ENCODE assay signal across 15 cellular contexts in genomic region chr10:98257198-98257597, GRCh38. TPM values are rescaled to one million over a fixed set of nuclear protein-coding genes. Genes with fewer than 3 reads are reported as not detected.
A peak's percentile ranks its signal among the peaks of the same experiment; 100 is the strongest.
DNase-seq lines count a peak whose midpoint lies in the region; ATAC-seq and TF ChIP-seq lines count a peak whose summit lies in the region.
"Had no signal": no experiment of that assay in that cellular context is flagged by ENCODE, and none has a peak within 500 bp of the region (broad histone marks: within the 10 kb centered on the region; RNA-seq: fewer than 3 reads in every experiment).

No MANE protein-coding gene starts in this region.

- no peak for TF ChIP-seq CTCF in right atrium auricular region (IDR thresholded peaks at IDR 0.05)
- TF ChIP-seq CTCF in heart left ventricle (IDR thresholded peaks at IDR 0.05) = no peak
- TF ChIP-seq CTCF in endodermal cell (conservative IDR thresholded peaks at IDR 0.05) = no peak
- TF ChIP-seq CTCF in mesothelial cell of epicardium (IDR thresholded peaks at IDR 0.05; ENCODE audit: unreplicated experiment) = no peak

- TF ChIP-seq POLR2A in heart left ventricle (IDR thresholded peaks at IDR 0.05) = no peak

- H3K4me1 ChIP-seq in right atrium auricular region (no peaks in the 10 kb centered on the region), heart left ventricle (no peaks in the 10 kb centered on the region), endodermal cell (ENCODE audit: control insufficient read depth, insufficient read depth, low read length) (peaks cover 6% of the 10 kb centered on the region)
- H3K4me1 ChIP-seq: BE2C, Caco-2 had no signal

- H3K4me1 Mint-ChIP-seq in endodermal cell (peaks cover 2% of the 10 kb centered on the region), mesothelial cell of epicardium (no peaks in the 10 kb centered on the region)
- H3K4me1 Mint-ChIP-seq: CD8-positive, alpha-beta memory T cell had no signal

- no peak overlapping the region for H3K4me3 Mint-ChIP-seq in endodermal cell
- no peak overlapping the region for H3K4me3 Mint-ChIP-seq in mesothelial cell of epicardium
- H3K4me3 Mint-ChIP-seq: CD8-positive, alpha-beta memory T cell; HFFc6 had no signal

- DNase-seq in right atrium auricular region (ENCODE audit: low spot score) (peak; percentile 16), heart left ventricle (no peak), endodermal cell (no peak), mesothelial cell of epicardium (ENCODE audit: low spot score in 2 of 2, unreplicated experiment in 2 of 2) (no peak), NCI-H1694 treated with DMSO at 0.1 percent for 48 hours (lab: John Stamatoyannopoulos, UW) (no peak), cortex of kidney (lab: John Stamatoyannopoulos, UW) (no peak), NCI-H748 (lab: John Stamatoyannopoulos, UW; ENCODE audit: unreplicated experiment) (no peak)
- DNase-seq: BE2C; Caco-2; CD8-positive, alpha-beta memory T cell; DND-41; GDM1; HCEC 1CT; HFFc6 had no signal

- peak overlapping the region; percentile 64 for H3K27ac Mint-ChIP-seq in endodermal cell
- H3K27ac Mint-ChIP-seq in mesothelial cell of epicardium = peak overlapping the region; percentile 5
- H3K27ac Mint-ChIP-seq: CD8-positive, alpha-beta memory T cell; HFFc6 had no signal

- H3K36me3 ChIP-seq in right atrium auricular region (no peaks in the 10 kb centered on the region), heart left ventricle (peaks cover 0 to 12% (median 0%) of the 10 kb centered on the region in 9 donors), endodermal cell (ENCODE audit: control insufficient read depth, insufficient read depth, low read length) (no peaks in the 10 kb centered on the region)
- H3K36me3 ChIP-seq: BE2C had no signal

- H3K36me3 Mint-ChIP-seq in endodermal cell (ENCODE audit: low read depth) (no peaks in the 10 kb centered on the region), mesothelial cell of epicardium (peaks cover 6% of the 10 kb centered on the region)

- H3K9me3 ChIP-seq in right atrium auricular region (no peaks in the 10 kb centered on the region), heart left ventricle (no peaks in the 10 kb centered on the region), endodermal cell (ENCODE audit: control insufficient read depth, low read length) (no peaks in the 10 kb centered on the region)
- H3K9me3 ChIP-seq: BE2C, Caco-2 had no signal

- no peaks in the 10 kb centered on the region for H3K9me3 Mint-ChIP-seq in endodermal cell
- no peaks in the 10 kb centered on the region for H3K9me3 Mint-ChIP-seq in mesothelial cell of epicardium
- H3K9me3 Mint-ChIP-seq: CD8-positive, alpha-beta memory T cell; HFFc6 had no signal

- intact Hi-C loops in heart left ventricle (cut with DNase I) = no loop called here

- no peak overlapping the region for H3K9ac ChIP-seq in endodermal cell (ENCODE audit: extremely low read depth, low read length, poor library complexity, severe bottlenecking)

- H3K27me3 Mint-ChIP-seq in endodermal cell (ENCODE audit: insufficient read depth) (no peaks in the 10 kb centered on the region), mesothelial cell of epicardium (ENCODE audit: low read depth) (no peaks in the 10 kb centered on the region)
- H3K27me3 Mint-ChIP-seq: CD8-positive, alpha-beta memory T cell had no signal

- WGBS in heart left ventricle, 4 donors = 92 to 97% (median 94%) methylated on average over 7 to 12 of the region's 12 CpGs
- 92 to 93% methylated on average over 10 to 12 of the region's 12 CpGs for WGBS in endodermal cell (ENCODE audit: insufficient coverage in 1 of 2, insufficient read length in 1 of 2), 2 experiments

- H3K27ac ChIP-seq in right atrium auricular region (no peak overlapping the region), heart left ventricle (no peak overlapping the region), endodermal cell (ENCODE audit: low read depth, low read length) (no peak overlapping the region)

- H3K27me3 ChIP-seq in right atrium auricular region (no peaks in the 10 kb centered on the region), heart left ventricle (no peaks in the 10 kb centered on the region), endodermal cell (ENCODE audit: control insufficient read depth, insufficient read depth, low read length, poor library complexity, severe bottlenecking) (no peaks in the 10 kb centered on the region)
- H3K27me3 ChIP-seq: BE2C had no signal

- H3K4me3 ChIP-seq in right atrium auricular region = no peak overlapping the region
- H3K4me3 ChIP-seq in heart left ventricle = no peak overlapping the region
- no peak overlapping the region for H3K4me3 ChIP-seq in endodermal cell (ENCODE audit: low read length)

- no peak for ATAC-seq in heart left ventricle

RNA-seq across cellular contexts. Expression of gene LOXL4, which starts 10.8 kb away (rescaled TPM):
- total RNA-seq in right atrium auricular region (1 to 10 TPM; 1.5 to 1.6 TPM), heart left ventricle (10 to 100 TPM in 2 of 9 donors, 1 to 10 TPM in 7; 1.0 to 68.8 (median 1.7) TPM), endodermal cell (under 1 TPM; 0.57 to 0.77 TPM), mesothelial cell of epicardium (7.0 to 7.9 TPM (median 7.5 TPM) in 3 replicates)
- polyA plus RNA-seq in heart left ventricle = 10 to 100 TPM in 1 of 2 donors, under 1 TPM in 1; 0.88 to 13.5 TPM
- 4.0 TPM for polyA plus RNA-seq in endodermal cell (2013, experiment 1 of 2)
- 4.2 TPM for polyA plus RNA-seq in endodermal cell (2013, experiment 2 of 2)
- total RNA-seq: CD8-positive, alpha-beta memory T cell; HT1080 had no signal
